In the genomic region with DNA sequence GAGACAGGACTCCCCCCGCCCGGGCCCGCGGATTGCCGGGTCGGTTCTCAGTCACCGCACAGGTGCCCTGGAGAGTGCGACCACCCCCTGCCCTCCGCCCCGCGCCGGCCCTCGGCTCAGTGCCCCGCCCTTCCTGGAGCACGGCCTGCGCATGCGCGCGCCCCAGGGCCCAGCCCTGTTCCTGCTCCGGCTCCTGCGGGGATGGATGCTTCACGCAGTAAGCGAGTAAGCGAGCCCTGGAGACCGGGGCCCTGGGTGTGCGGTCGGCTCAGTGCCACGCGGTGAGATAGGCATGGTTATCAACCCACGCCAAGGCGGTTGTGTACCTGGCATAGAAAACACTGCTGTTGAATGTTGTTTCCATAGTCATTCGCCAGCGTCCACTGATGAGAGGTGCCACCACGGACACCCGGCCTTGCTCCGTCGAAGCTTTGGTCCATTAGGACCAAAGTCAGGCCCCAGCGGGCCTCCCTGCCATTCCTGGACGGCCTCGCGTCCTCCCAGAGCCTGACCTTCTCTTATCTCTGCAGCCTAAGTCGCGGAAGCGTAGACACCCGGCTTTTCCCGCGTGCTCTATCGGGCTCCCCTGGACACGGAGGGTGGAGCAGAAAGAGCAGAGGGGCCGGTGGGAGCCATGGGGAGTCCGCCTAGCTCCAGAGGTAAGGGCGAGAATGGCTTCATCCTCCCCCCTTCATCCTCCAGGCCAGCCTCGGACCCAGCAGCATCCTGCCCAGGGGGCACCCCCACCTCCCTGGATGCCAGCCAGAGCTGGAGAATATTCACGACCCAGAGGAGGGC, we compare ENCODE assay signal across 1 cellular context.
TF ChIP-seq lines count a peak whose summit lies in the region.

No MANE protein-coding gene starts in this region.

TF ChIP-seq in HepG2, 621 proteins besides CTCF, POLR2A, EP300 and RAD21 (continued from another document and continues in another):
- TF ChIP-seq ZBTB4 (CRISPR knock-in tag; IDR thresholded peaks at IDR 0.05; ENCODE audit: borderline replicate concordance) (no peak), ZNF143 (CRISPR knock-in tag; IDR thresholded peaks at IDR 0.05) (no peak), ZFX (CRISPR knock-in tag; IDR thresholded peaks at IDR 0.05; ENCODE audit: low read depth) (no peak), KIAA2018 (CRISPR knock-in tag; IDR thresholded peaks at IDR 0.05; ENCODE audit: borderline replicate concordance) (no peak), TEF (CRISPR knock-in tag; IDR thresholded peaks at IDR 0.05) (no peak), ZNF446 (CRISPR knock-in tag; IDR thresholded peaks at IDR 0.05) (no peak), ELF1 (CRISPR knock-in tag; IDR thresholded peaks at IDR 0.05) (0 out of 2 replicates have a peak, but pooled peaks have one; percentile 4), HNRNPLL (IDR thresholded peaks at IDR 0.05; ENCODE audit: low read depth, low read length, poor library complexity, severe bottlenecking) (peak; percentile 37), ARNT2 (CRISPR knock-in tag; IDR thresholded peaks at IDR 0.05; ENCODE audit: low read depth) (0 out of 2 replicates have a peak, but pooled peaks have one; percentile 27), GATA4 (IDR thresholded peaks at IDR 0.05; ENCODE audit: borderline replicate concordance, low read depth) (no peak), ZKSCAN8 (CRISPR knock-in tag; IDR thresholded peaks at IDR 0.05; ENCODE audit: borderline replicate concordance) (no peak), TCF7L2 (IDR thresholded peaks at IDR 0.05; ENCODE audit: low read depth, low read length) (no peak), ZBTB20 (CRISPR knock-in tag; IDR thresholded peaks at IDR 0.05; ENCODE audit: borderline replicate concordance, low read depth) (no peak), ZNF879 (CRISPR knock-in tag; IDR thresholded peaks at IDR 0.05) (no peak), ZIK1 (CRISPR knock-in tag; IDR thresholded peaks at IDR 0.05; ENCODE audit: borderline replicate concordance, low read depth) (no peak), GPN1 (CRISPR knock-in tag; IDR thresholded peaks at IDR 0.05; ENCODE audit: borderline replicate concordance) (no peak), ZNF766 (CRISPR knock-in tag; IDR thresholded peaks at IDR 0.05; ENCODE audit: borderline replicate concordance) (no peak), ZNF615 (CRISPR knock-in tag; IDR thresholded peaks at IDR 0.05; ENCODE audit: borderline replicate concordance) (no peak), ZBTB43 (CRISPR knock-in tag; conservative IDR thresholded peaks at IDR 0.05) (no peak), TAF1 (CRISPR knock-in tag; IDR thresholded peaks at IDR 0.05) (no peak)
- TF ChIP-seq, protein P1, sequence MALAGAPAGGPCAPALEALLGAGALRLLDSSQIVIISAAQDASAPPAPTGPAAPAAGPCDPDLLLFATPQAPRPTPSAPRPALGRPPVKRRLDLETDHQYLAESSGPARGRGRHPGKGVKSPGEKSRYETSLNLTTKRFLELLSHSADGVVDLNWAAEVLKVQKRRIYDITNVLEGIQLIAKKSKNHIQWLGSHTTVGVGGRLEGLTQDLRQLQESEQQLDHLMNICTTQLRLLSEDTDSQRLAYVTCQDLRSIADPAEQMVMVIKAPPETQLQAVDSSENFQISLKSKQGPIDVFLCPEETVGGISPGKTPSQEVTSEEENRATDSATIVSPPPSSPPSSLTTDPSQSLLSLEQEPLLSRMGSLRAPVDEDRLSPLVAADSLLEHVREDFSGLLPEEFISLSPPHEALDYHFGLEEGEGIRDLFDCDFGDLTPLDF (CRISPR knock-in tag; IDR thresholded peaks at IDR 0.05) = no peak
- TF ChIP-seq, protein P2, sequence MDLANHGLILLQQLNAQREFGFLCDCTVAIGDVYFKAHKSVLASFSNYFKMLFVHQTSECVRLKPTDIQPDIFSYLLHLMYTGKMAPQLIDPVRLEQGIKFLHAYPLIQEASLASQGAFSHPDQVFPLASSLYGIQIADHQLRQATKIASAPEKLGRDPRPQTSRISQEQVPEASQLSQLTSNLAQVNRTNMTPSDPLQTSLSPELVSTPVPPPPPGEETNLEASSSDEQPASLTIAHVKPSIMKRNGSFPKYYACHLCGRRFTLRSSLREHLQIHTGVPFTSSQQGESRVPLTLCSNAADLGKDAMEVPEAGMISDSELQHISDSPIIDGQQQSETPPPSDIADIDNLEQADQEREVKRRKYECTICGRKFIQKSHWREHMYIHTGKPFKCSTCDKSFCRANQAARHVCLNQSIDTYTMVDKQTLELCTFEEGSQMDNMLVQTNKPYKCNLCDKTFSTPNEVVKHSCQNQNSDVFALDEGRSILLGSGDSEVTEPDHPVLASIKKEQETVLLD (CRISPR knock-in tag; IDR thresholded peaks at IDR 0.05; ENCODE audit: low read depth) = no peak
- TF ChIP-seq, protein P3, sequence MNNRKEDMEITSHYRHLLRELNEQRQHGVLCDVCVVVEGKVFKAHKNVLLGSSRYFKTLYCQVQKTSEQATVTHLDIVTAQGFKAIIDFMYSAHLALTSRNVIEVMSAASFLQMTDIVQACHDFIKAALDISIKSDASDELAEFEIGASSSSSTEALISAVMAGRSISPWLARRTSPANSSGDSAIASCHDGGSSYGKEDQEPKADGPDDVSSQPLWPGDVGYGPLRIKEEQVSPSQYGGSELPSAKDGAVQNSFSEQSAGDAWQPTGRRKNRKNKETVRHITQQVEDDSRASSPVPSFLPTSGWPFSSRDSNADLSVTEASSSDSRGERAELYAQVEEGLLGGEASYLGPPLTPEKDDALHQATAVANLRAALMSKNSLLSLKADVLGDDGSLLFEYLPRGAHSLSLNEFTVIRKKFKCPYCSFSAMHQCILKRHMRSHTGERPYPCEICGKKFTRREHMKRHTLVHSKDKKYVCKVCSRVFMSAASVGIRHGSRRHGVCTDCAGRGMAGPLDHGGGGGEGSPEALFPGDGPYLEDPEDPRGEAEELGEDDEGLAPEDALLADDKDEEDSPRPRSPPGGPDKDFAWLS (CRISPR knock-in tag; IDR thresholded peaks at IDR 0.05; ENCODE audit: borderline replicate concordance) = no peak
- TF ChIP-seq, protein P4, sequence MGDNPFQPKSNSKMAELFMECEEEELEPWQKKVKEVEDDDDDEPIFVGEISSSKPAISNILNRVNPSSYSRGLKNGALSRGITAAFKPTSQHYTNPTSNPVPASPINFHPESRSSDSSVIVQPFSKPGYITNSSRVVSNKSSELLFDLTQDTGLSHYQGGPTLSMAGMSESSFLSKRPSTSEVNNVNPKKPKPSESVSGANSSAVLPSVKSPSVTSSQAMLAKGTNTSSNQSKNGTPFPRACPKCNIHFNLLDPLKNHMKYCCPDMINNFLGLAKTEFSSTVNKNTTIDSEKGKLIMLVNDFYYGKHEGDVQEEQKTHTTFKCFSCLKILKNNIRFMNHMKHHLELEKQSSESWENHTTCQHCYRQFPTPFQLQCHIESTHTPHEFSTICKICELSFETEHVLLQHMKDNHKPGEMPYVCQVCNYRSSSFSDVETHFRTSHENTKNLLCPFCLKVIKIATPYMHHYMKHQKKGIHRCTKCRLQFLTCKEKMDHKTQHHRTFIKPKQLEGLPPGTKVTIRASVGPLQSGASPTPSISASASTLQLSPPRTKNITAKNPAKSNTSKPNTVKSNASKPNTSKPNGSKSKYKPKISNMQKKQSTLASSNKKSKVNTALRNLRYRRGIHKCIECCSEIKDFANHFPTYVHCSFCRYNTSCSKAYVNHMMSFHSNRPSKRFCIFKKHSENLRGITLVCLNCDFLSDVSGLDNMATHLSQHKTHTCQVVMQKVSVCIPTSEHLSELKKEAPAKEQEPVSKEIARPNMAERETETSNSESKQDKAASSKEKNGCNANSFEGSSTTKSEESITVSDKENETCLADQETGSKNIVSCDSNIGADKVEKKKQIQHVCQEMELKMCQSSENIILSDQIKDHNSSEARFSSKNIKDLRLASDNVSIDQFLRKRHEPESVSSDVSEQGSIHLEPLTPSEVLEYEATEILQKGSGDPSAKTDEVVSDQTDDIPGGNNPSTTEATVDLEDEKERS (CRISPR knock-in tag; IDR thresholded peaks at IDR 0.05) = no peak
- TF ChIP-seq, protein P5, sequence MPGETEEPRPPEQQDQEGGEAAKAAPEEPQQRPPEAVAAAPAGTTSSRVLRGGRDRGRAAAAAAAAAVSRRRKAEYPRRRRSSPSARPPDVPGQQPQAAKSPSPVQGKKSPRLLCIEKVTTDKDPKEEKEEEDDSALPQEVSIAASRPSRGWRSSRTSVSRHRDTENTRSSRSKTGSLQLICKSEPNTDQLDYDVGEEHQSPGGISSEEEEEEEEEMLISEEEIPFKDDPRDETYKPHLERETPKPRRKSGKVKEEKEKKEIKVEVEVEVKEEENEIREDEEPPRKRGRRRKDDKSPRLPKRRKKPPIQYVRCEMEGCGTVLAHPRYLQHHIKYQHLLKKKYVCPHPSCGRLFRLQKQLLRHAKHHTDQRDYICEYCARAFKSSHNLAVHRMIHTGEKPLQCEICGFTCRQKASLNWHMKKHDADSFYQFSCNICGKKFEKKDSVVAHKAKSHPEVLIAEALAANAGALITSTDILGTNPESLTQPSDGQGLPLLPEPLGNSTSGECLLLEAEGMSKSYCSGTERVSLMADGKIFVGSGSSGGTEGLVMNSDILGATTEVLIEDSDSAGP (CRISPR knock-in tag; IDR thresholded peaks at IDR 0.05; ENCODE audit: borderline replicate concordance) = 0 out of 2 replicates have a peak, but pooled peaks have one; percentile 33
